ENCODE assay signal across 8 cellular contexts in genomic region chr7:143379607-143380263, GRCh38. TPM values are rescaled to one million over a fixed set of nuclear protein-coding genes. Genes with fewer than 3 reads are reported as not detected.
A peak's percentile ranks its signal among the peaks of the same experiment; 100 is the strongest.
DNase-seq lines count a peak whose midpoint lies in the region; ATAC-seq, FAIRE-seq and TF ChIP-seq lines count a peak whose summit lies in the region.

No MANE protein-coding gene starts in this region.

- H3K4me3 Mint-ChIP-seq in CD4-positive, alpha-beta T cell: peak overlapping the region; percentile 95

- no peak for ATAC-seq in CD4-positive, alpha-beta T cell (ENCODE audit: poor library complexity)
- peak; percentile 1 for ATAC-seq in HG02642 (IDR thresholded peaks at IDR 0.05; ENCODE audit: poor library complexity, unreplicated experiment)

- peak overlapping the region; percentile 99 for H3K9ac ChIP-seq in skeletal muscle satellite cell (ENCODE audit: low read depth, low read length)

- H3K27me3 ChIP-seq in CD4-positive, alpha-beta T cell (ENCODE audit: control insufficient read depth, insufficient read depth, low read length): no peaks in the 10 kb centered on the region
- H3K27me3 ChIP-seq in WERI-Rb-1 (ENCODE audit: insufficient read depth, low read depth, severe bottlenecking): no peaks in the 10 kb centered on the region
- no peaks in the 10 kb centered on the region for H3K27me3 ChIP-seq in cardiac muscle cell
- no peaks in the 10 kb centered on the region for H3K27me3 ChIP-seq in skeletal muscle satellite cell (ENCODE audit: control insufficient read depth, insufficient read depth, low read length)

- H3K36me3 ChIP-seq in WERI-Rb-1 (no peaks in the 10 kb centered on the region), cardiac muscle cell (no peaks in the 10 kb centered on the region), skeletal muscle satellite cell (ENCODE audit: insufficient read depth, low read length) (peaks cover 29% of the 10 kb centered on the region)

- TF ChIP-seq CTCF in CD4-positive, alpha-beta T cell (IDR thresholded peaks at IDR 0.05): no peak
- TF ChIP-seq CTCF in WERI-Rb-1 (IDR thresholded peaks at IDR 0.05; ENCODE audit: low read depth, low read length) (no peak), cardiac muscle cell (IDR thresholded peaks at IDR 0.05; ENCODE audit: low read depth, low read length) (no peak), D721Med (IDR thresholded peaks at IDR 0.05; ENCODE audit: insufficient read depth, missing control alignments) (no peak)

- no peak for FAIRE-seq in D721Med (lab: Jason Lieb, UNC)

- POLR2A ChIA-PET in CD4-positive, alpha-beta T cell (lab: Charles Lee): interaction anchor here (0.6 to 3.1 kb wide), 29 partner anchors 8 to 936 kb away, joined by 3 to 57 read pairs (median 4); partner anchors contain the start of genes CASP2, EPHA1 and GSTK1

- peak overlapping the region; percentile 98 for H3K27ac Mint-ChIP-seq in CD4-positive, alpha-beta T cell

- CTCF ChIA-PET in CD4-positive, alpha-beta T cell (lab: Charles Lee): interaction anchor here (0.6 to 2.1 kb wide), 38 partner anchors 8 to 765 kb away, joined by 3 to 16 read pairs (median 5); partner anchors contain the start of genes CASP2, EPHA1, FAM131B and GSTK1

- H3K9me3 ChIP-seq in CD4-positive, alpha-beta T cell (ENCODE audit: control insufficient read depth, low read length): no peaks in the 10 kb centered on the region
- H3K9me3 ChIP-seq in WERI-Rb-1 (ENCODE audit: severe bottlenecking) (no peaks in the 10 kb centered on the region), cardiac muscle cell (ENCODE audit: low read depth) (no peaks in the 10 kb centered on the region), skeletal muscle satellite cell (replicated peaks; ENCODE audit: low read length) (no peaks in the 10 kb centered on the region)

- H3K4me2 ChIP-seq in skeletal muscle satellite cell (ENCODE audit: low read length): peak overlapping the region; percentile 95

- H3K4me1 ChIP-seq in cardiac muscle cell (ENCODE audit: low read depth) (peaks cover 18% of the 10 kb centered on the region), skeletal muscle satellite cell (ENCODE audit: control insufficient read depth, insufficient read depth, low read length) (peaks cover 50% of the 10 kb centered on the region)

- peaks cover 47% of the 10 kb centered on the region for H3K4me1 Mint-ChIP-seq in CD4-positive, alpha-beta T cell (ENCODE audit: low read depth)

- DNase-seq in CD4-positive, alpha-beta T cell: no peak
- DNase-seq in WERI-Rb-1 (no peak), cardiac muscle cell (ENCODE audit: low read depth in 1 of 2, low spot score in 1 of 2) (no peak), COLO668 (lab: John Stamatoyannopoulos, UW; ENCODE audit: unreplicated experiment) (no peak), D721Med (ENCODE audit: insufficient read length, low spot score) (no peak)
- DNase-seq in stimulated activated CD4-positive, alpha-beta T cell treated with anti-CD3 and anti-CD28 coated beads, Interleukin-15, amount 100 ng/mL, for 24 hours: no peak

- H3K27me3 Mint-ChIP-seq in CD4-positive, alpha-beta T cell: no peaks in the 10 kb centered on the region

- no peaks in the 10 kb centered on the region for H3K9me3 Mint-ChIP-seq in CD4-positive, alpha-beta T cell

- H3K27ac ChIP-seq in CD4-positive, alpha-beta T cell (ENCODE audit: low read depth, low read length): peak overlapping the region; percentile 97
- H3K27ac ChIP-seq in WERI-Rb-1 (no peak overlapping the region; the same call in 1 of the 2 replicates), cardiac muscle cell (peak overlapping the region; percentile 99)

- H3K36me3 Mint-ChIP-seq in CD4-positive, alpha-beta T cell (ENCODE audit: low read depth): peaks cover 14% of the 10 kb centered on the region

- intact Hi-C loops in CD4-positive, alpha-beta T cell (cut with DNase I, micrococcal nuclease): loop anchor here (1.0 to 10.0 kb wide), 8 partner anchors 15 to 572 kb away; partner anchors contain the start of genes CASP2 (in 1 of the 2), EPHA1 (in 1 of the 2) and EPHB6 (in 1 of the 2)

- peak overlapping the region; percentile 88 for H3K4me3 ChIP-seq in WERI-Rb-1 (ENCODE audit: low read depth, low read length)
- peak overlapping the region; percentile 94 for H3K4me3 ChIP-seq in cardiac muscle cell
- peak overlapping the region; percentile 93 for H3K4me3 ChIP-seq in skeletal muscle satellite cell (ENCODE audit: low read length)

RNA-seq across cellular contexts. Expression of gene ZYX, which starts 1.4 kb away (rescaled TPM):
- 100 to 1,000 TPM; 132 to 146 TPM for total RNA-seq in CD4-positive, alpha-beta T cell
- total RNA-seq in cardiac muscle cell: 43.6 and 57.2 TPM in 2 replicates
- 98.4 and 101 TPM in 2 replicates for polyA plus RNA-seq in cardiac muscle cell
- total RNA-seq in skeletal muscle satellite cell (2012; rRNA removed): 48.7 and 72.7 TPM in 2 replicates

RNA-seq across cellular contexts. Expression of gene FAM131B, which starts 17.2 kb away (rescaled TPM):
- under 1 TPM in 1 of 2 experiments, not detected in 1; 0.14 TPM for total RNA-seq in CD4-positive, alpha-beta T cell
- total RNA-seq in cardiac muscle cell: 0.71 and 3.0 TPM in 2 replicates
- 0.14 and 0.26 TPM in 2 replicates for polyA plus RNA-seq in cardiac muscle cell
- 0.51 and 0.66 TPM in 2 replicates for total RNA-seq in skeletal muscle satellite cell (2012; rRNA removed)

RNA-seq across cellular contexts. Expression of gene EPHA1, which starts 28.9 kb away (rescaled TPM):
- total RNA-seq in CD4-positive, alpha-beta T cell: 10 to 100 TPM; 16.0 to 19.0 TPM
- 0.30 TPM in 1 of 2 replicates, not detected in the other for total RNA-seq in cardiac muscle cell
- 1.8 and 2.7 TPM in 2 replicates for polyA plus RNA-seq in cardiac muscle cell
- under 0.01 and 0.66 TPM in 2 replicates for total RNA-seq in skeletal muscle satellite cell (2012; rRNA removed)

Comparison
In these comparisons a context has a peak if more than half of its experiments do, and no peak if none do; other contexts are left out.
1. RNA of gene EPHA1, which starts 28.9 kb away (total RNA-seq): 16.0 to 19.0 TPM in CD4-positive, alpha-beta T cell; 0.30 TPM in cardiac muscle cell; every median in the first group is over 10 times any median in the second.
2. Peak in every context shown above with its lines, with median percentiles within 50 percentile points of each other: H3K4me3 ChIP-seq.